8 cellular contexts compared by ENCODE assay signal in the genomic region with DNA sequence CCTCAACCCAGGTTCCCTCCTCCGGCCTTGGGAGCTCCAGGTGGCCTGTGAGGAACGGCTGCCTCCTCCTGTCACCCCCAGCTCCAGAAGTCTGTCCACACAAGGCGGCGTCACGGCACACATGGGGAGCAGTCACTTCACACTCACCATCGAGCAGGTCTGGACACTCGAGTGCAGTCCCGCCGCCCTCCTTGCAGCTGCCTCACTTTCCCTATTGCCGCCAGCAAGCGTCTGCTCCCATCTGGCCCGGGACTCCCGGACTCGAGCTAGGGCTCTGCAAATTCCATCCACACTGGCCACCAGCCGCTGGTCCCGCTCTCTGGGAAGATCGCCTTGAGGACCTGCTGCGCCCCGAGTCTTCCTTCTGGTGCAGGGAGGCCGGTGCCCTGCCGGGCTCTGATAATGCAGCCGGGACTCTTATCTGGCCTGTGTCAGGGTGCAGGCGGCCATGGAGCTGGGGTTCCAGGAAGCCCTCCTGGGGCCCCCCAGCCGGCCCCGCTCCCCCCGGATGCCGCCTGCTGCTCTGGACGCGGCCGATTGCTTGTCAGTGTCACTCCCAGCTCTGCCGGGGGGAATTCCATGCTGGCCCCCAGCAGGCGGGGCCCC. TPM values are rescaled to one million over a fixed set of nuclear protein-coding genes. Genes with fewer than 3 reads are reported as not detected.
DNase-seq lines count a peak whose midpoint lies in the region; ATAC-seq, FAIRE-seq and TF ChIP-seq lines count a peak whose summit lies in the region.

A gene with protein sequence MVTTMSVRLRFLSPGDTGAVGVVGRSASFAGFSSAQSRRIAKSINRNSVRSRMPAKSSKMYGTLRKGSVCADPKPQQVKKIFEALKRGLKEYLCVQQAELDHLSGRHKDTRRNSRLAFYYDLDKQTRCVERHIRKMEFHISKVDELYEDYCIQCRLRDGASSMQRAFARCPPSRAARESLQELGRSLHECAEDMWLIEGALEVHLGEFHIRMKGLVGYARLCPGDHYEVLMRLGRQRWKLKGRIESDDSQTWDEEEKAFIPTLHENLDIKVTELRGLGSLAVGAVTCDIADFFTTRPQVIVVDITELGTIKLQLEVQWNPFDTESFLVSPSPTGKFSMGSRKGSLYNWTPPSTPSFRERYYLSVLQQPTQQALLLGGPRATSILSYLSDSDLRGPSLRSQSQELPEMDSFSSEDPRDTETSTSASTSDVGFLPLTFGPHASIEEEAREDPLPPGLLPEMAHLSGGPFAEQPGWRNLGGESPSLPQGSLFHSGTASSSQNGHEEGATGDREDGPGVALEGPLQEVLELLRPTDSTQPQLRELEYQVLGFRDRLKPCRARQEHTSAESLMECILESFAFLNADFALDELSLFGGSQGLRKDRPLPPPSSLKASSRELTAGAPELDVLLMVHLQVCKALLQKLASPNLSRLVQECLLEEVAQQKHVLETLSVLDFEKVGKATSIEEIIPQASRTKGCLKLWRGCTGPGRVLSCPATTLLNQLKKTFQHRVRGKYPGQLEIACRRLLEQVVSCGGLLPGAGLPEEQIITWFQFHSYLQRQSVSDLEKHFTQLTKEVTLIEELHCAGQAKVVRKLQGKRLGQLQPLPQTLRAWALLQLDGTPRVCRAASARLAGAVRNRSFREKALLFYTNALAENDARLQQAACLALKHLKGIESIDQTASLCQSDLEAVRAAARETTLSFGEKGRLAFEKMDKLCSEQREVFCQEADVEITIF (minus strand): TSS at position 564 of the 606 bp plus-strand sequence. CDS start 414 bp downstream, at position 150.

- H3K36me3 Mint-ChIP-seq in GM23338 (ENCODE audit: low read depth): no peaks in the 10 kb centered on the region
- no peaks in the 10 kb centered on the region for H3K36me3 Mint-ChIP-seq in activated naive CD8-positive, alpha-beta T cell treated with anti-CD3 and anti-CD28 coated beads, Interleukin-2, amount 10 ng/mL, durations not matched to agents 7 days and 5 days

- H3K4me1 ChIP-seq in GM23338 (ENCODE audit: insufficient read depth) (peaks cover 38% of the 10 kb centered on the region), hepatocyte (ENCODE audit: insufficient read depth) (peaks cover 35% of the 10 kb centered on the region)

- H3K4me2 ChIP-seq in GM23338: peak within 1 kb of the TSS; percentile 72
- peak within 1 kb of the TSS; percentile 94 for H3K4me2 ChIP-seq in hepatocyte

- H3K4me1 Mint-ChIP-seq in GM23338: peaks cover 53% of the 10 kb centered on the region
- peaks cover 5% of the 10 kb centered on the region for H3K4me1 Mint-ChIP-seq in activated naive CD8-positive, alpha-beta T cell treated with anti-CD3 and anti-CD28 coated beads, Interleukin-2, amount 10 ng/mL, durations not matched to agents 7 days and 5 days

- DNase-seq in GM23338 (ENCODE audit: low spot score) (peak; percentile 64), hepatocyte (ENCODE audit: low spot score) (peak; percentile 19), sciatic nerve (ENCODE audit: low spot score) (no peak), GM12891 (ENCODE audit: insufficient read length, low spot score) (no peak), CD1c-positive myeloid dendritic cell (ENCODE audit: extremely low spot score) (no peak)
- DNase-seq in activated naive CD8-positive, alpha-beta T cell treated with anti-CD3 and anti-CD28 coated beads, Interleukin-2, amount 10 ng/mL, durations not matched to agents 7 days and 5 days: peak; percentile 30
- DNase-seq in stimulated activated naive CD4-positive, alpha-beta T cell treated with Interleukin-2 at 50 U/mL for 16 hours (lab: John Stamatoyannopoulos, UW): no peak

- no peak for TF ChIP-seq POLR2A in GM12891 (IDR thresholded peaks at IDR 0.05; ENCODE audit: low read depth, low read length)

- H3K4me3 Mint-ChIP-seq in GM23338: peak within 1 kb of the TSS; percentile 83
- no peak within 1 kb of the TSS for H3K4me3 Mint-ChIP-seq in activated naive CD8-positive, alpha-beta T cell treated with anti-CD3 and anti-CD28 coated beads, Interleukin-2, amount 10 ng/mL, durations not matched to agents 7 days and 5 days

- H3F3A ChIP-seq in GM23338 (replicated peaks; ENCODE audit: low read depth): 0 out of 2 replicates have a peak, but pooled peaks cover 6% of the 10 kb centered on the region

- ATAC-seq in GM23338 (peak; percentile 70), sciatic nerve (peak; percentile 62), HG03457 (IDR thresholded peaks at IDR 0.05; ENCODE audit: unreplicated experiment) (no peak)
- ATAC-seq in activated naive CD8-positive, alpha-beta T cell treated with anti-CD3 and anti-CD28 coated beads, Interleukin-2, amount 10 ng/mL, durations not matched to agents 7 days and 5 days (ENCODE audit: low read depth): peak; percentile 33

- H3K79me2 ChIP-seq in GM23338 (replicated peaks; ENCODE audit: insufficient read depth) (no peaks in the 10 kb centered on the region), hepatocyte (no peaks in the 10 kb centered on the region)

- H2AFZ ChIP-seq in GM23338 (peak within 1 kb of the TSS; percentile 97), hepatocyte (peak within 1 kb of the TSS; percentile 55)

- H3K27ac ChIP-seq in GM23338 (ENCODE audit: low read depth) (peak within 1 kb of the TSS; percentile 16; the same call in 1 of the 2 replicates), hepatocyte (peak within 1 kb of the TSS; percentile 75)

- intact Hi-C loops in sciatic nerve (cut with DNase I): no loop called here

- POLR2A ChIA-PET in activated naive CD8-positive, alpha-beta T cell treated with anti-CD3 and anti-CD28 coated beads, Interleukin-2, amount 10 ng/mL, durations not matched to agents 7 days and 5 days (lab: Charles Lee): interaction anchor here (0.6 kb wide), 1 partner anchor 10 kb away, joined by 5 read pairs; no protein-coding TSS in a partner anchor

- H3K27me3 ChIP-seq in GM23338 (ENCODE audit: insufficient read depth): no peaks in the 10 kb centered on the region
- no peaks in the 10 kb centered on the region for H3K27me3 ChIP-seq in hepatocyte

- peak within 1 kb of the TSS; percentile 50 for H3K27ac Mint-ChIP-seq in GM23338
- no peak within 1 kb of the TSS for H3K27ac Mint-ChIP-seq in activated naive CD8-positive, alpha-beta T cell treated with anti-CD3 and anti-CD28 coated beads, Interleukin-2, amount 10 ng/mL, durations not matched to agents 7 days and 5 days

- no peak for FAIRE-seq in GM12891 (lab: Jason Lieb, UNC)

- 9% methylated on average over 22 of the region's 32 CpGs for WGBS in hepatocyte (ENCODE audit: low lambda C conversion rate, missing lambda C conversion rate)

- H3K4me3 ChIP-seq in GM23338 (peak within 1 kb of the TSS; percentile 75), hepatocyte (peak within 1 kb of the TSS; percentile 23)

- H3K9me2 ChIP-seq in GM23338 (ENCODE audit: insufficient read depth): no peaks in the 10 kb centered on the region
- no peaks in the 10 kb centered on the region for H3K9me2 ChIP-seq in hepatocyte (replicated peaks; ENCODE audit: insufficient read depth)

- H4K20me1 ChIP-seq in GM23338 (replicated peaks; ENCODE audit: insufficient read depth) (no peaks in the 10 kb centered on the region), hepatocyte (ENCODE audit: insufficient read depth, poor library complexity, severe bottlenecking) (no peaks in the 10 kb centered on the region)

- H3K9me3 Mint-ChIP-seq in GM23338: no peaks in the 10 kb centered on the region
- no peaks in the 10 kb centered on the region for H3K9me3 Mint-ChIP-seq in activated naive CD8-positive, alpha-beta T cell treated with anti-CD3 and anti-CD28 coated beads, Interleukin-2, amount 10 ng/mL, durations not matched to agents 7 days and 5 days

- H3K27me3 Mint-ChIP-seq in GM23338 (ENCODE audit: insufficient read depth, low read depth, poor library complexity): peaks cover 13% of the 10 kb centered on the region
- H3K27me3 Mint-ChIP-seq in activated naive CD8-positive, alpha-beta T cell treated with anti-CD3 and anti-CD28 coated beads, Interleukin-2, amount 10 ng/mL, durations not matched to agents 7 days and 5 days: peaks cover 55% of the 10 kb centered on the region

- no peak for TF ChIP-seq CTCF in GM23338 (conservative IDR thresholded peaks at IDR 0.05; ENCODE audit: low read depth in 2 of 2)
- TF ChIP-seq CTCF in hepatocyte (IDR thresholded peaks at IDR 0.05; ENCODE audit: poor library complexity): no peak

- H3K9me3 ChIP-seq in hepatocyte (ENCODE audit: low read depth): no peaks in the 10 kb centered on the region

- H3K36me3 ChIP-seq in GM23338 (ENCODE audit: insufficient read depth) (no peaks in the 10 kb centered on the region), hepatocyte (replicated peaks; ENCODE audit: insufficient read depth, low read depth) (no peaks in the 10 kb centered on the region)

TF ChIP-seq in GM23338, 12 proteins besides CTCF, POLR2A, EP300 and RAD21 (continues in another document):
- TF ChIP-seq ETS1 (IDR thresholded peaks at IDR 0.05): no peak
- no peak for TF ChIP-seq ZNF331 (CRISPR knock-in tag; IDR thresholded peaks at IDR 0.05; ENCODE audit: low read depth)
- no peak for TF ChIP-seq EZH2 (IDR thresholded peaks at IDR 0.05; ENCODE audit: low read depth, unreplicated experiment)

TF ChIP-seq in GM12891, 5 proteins besides CTCF, POLR2A, EP300 and RAD21:
- TF ChIP-seq PAX5 (IDR thresholded peaks at IDR 0.05; ENCODE audit: insufficient read depth, low read length, severe bottlenecking) (no peak), POU2F2 (IDR thresholded peaks at IDR 0.05; ENCODE audit: low read depth, low read length) (no peak), POLR2AphosphoS5 (IDR thresholded peaks at IDR 0.05; ENCODE audit: low read depth, low read length) (no peak), SPI1 (IDR thresholded peaks at IDR 0.05; ENCODE audit: low read depth, low read length) (no peak), TAF1 (IDR thresholded peaks at IDR 0.05; ENCODE audit: low read depth, low read length) (no peak)

RNA-seq across cellular contexts. Expression of the gene that starts here (rescaled TPM):
- 6.0 and 6.3 TPM in 2 replicates for total RNA-seq in GM23338 (2014; rRNA removed; shearing (Covaris generic))
- polyA plus RNA-seq in GM23338 (2016; fragmentation: Nextera tagmentation; extraction: Ambion mirVana): 3.9 and 4.9 TPM in 2 replicates
- not detected for total RNA-seq in activated naive CD8-positive, alpha-beta T cell treated with anti-CD3 and anti-CD28 coated beads, Interleukin-2, amount 10 ng/mL, durations not matched to agents 7 days and 5 days
- total RNA-seq in hepatocyte: 4.3 and 5.6 TPM in 2 replicates
- polyA plus RNA-seq in hepatocyte: 5.7 and 10.3 TPM in 2 replicates
- total RNA-seq in sciatic nerve: 26.3 TPM
- polyA plus RNA-seq in GM12891 (2012; ENCODE audit: low read depth, missing spikeins): 0.14 TPM

Comparison
In these comparisons a context has a peak if more than half of its experiments do, and no peak if none do; other contexts are left out.
1. Peak in DNase-seq and ATAC-seq in activated naive CD8-positive, alpha-beta T cell treated with anti-CD3 and anti-CD28 coated beads, Interleukin-2, amount 10 ng/mL, durations not matched to agents 7 days and 5 days; RNA of the gene not detected or under 1 TPM.
2. DNase-seq: peak in GM23338 (single experiment) and hepatocyte (single experiment); none in sciatic nerve (single experiment), stimulated activated naive CD4-positive, alpha-beta T cell treated with Interleukin-2 at 50 U/mL for 16 hours (single experiment), GM12891 (single experiment) and CD1c-positive myeloid dendritic cell (single experiment).